4 cellular contexts compared by ENCODE assay signal in the genomic region with DNA sequence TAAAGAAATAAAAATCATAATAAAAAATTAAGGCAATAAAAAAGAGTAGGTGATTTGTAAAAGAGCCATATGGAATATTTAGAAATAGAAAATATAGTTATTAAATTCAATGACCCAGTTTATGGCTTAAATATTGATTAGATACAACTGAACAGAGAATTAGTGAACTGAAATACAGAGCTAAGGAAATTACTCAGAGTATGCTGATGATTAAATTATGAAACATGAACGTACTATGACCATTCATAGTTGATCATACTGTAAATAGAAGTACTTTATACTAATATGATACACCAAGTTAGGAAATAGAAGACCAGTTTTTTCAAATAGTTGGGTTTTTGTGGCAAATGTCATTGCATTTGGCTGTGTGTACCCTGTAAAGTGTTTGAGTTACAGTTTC.
A peak's percentile ranks its signal among the peaks of the same experiment; 100 is the strongest.
TF ChIP-seq lines count a peak whose summit lies in the region.

No MANE protein-coding gene starts in this region.

TF ChIP-seq in SK-N-SH treated with all-trans-retinoic acid at 6 μM for 48 hours, 23 proteins besides CTCF, POLR2A, EP300 and RAD21 (continued from another document):
- no peak for TF ChIP-seq ZNF565 (CRISPR knock-in tag; conservative IDR thresholded peaks at IDR 0.05; ENCODE audit: low read depth)
- TF ChIP-seq, protein P1, sequence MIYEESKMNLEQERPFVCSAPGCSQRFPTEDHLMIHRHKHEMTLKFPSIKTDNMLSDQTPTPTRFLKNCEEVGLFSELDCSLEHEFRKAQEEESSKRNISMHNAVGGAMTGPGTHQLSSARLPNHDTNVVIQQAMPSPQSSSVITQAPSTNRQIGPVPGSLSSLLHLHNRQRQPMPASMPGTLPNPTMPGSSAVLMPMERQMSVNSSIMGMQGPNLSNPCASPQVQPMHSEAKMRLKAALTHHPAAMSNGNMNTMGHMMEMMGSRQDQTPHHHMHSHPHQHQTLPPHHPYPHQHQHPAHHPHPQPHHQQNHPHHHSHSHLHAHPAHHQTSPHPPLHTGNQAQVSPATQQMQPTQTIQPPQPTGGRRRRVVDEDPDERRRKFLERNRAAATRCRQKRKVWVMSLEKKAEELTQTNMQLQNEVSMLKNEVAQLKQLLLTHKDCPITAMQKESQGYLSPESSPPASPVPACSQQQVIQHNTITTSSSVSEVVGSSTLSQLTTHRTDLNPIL (CRISPR knock-in tag; IDR thresholded peaks at IDR 0.05; ENCODE audit: low read depth) = no peak

TF ChIP-seq in SK-N-SH, 30 proteins besides CTCF, POLR2A, EP300 and RAD21 (continues in another document):
- TF ChIP-seq, protein P2, sequence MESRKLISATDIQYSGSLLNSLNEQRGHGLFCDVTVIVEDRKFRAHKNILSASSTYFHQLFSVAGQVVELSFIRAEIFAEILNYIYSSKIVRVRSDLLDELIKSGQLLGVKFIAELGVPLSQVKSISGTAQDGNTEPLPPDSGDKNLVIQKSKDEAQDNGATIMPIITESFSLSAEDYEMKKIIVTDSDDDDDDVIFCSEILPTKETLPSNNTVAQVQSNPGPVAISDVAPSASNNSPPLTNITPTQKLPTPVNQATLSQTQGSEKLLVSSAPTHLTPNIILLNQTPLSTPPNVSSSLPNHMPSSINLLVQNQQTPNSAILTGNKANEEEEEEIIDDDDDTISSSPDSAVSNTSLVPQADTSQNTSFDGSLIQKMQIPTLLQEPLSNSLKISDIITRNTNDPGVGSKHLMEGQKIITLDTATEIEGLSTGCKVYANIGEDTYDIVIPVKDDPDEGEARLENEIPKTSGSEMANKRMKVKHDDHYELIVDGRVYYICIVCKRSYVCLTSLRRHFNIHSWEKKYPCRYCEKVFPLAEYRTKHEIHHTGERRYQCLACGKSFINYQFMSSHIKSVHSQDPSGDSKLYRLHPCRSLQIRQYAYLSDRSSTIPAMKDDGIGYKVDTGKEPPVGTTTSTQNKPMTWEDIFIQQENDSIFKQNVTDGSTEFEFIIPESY (IDR thresholded peaks at IDR 0.05; ENCODE audit: borderline replicate concordance, low read depth) = no peak
- TF ChIP-seq YY1 (IDR thresholded peaks at IDR 0.05; ENCODE audit: low read depth) = no peak
- TF ChIP-seq SMC3 (IDR thresholded peaks at IDR 0.05; ENCODE audit: low read depth, low read length) = no peak
- no peak for TF ChIP-seq NRF1 (IDR thresholded peaks at IDR 0.05; ENCODE audit: low read depth, low read length)
- TF ChIP-seq, protein P3, sequence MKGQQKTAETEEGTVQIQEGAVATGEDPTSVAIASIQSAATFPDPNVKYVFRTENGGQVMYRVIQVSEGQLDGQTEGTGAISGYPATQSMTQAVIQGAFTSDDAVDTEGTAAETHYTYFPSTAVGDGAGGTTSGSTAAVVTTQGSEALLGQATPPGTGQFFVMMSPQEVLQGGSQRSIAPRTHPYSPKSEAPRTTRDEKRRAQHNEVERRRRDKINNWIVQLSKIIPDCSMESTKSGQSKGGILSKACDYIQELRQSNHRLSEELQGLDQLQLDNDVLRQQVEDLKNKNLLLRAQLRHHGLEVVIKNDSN (IDR thresholded peaks at IDR 0.05; ENCODE audit: borderline replicate concordance, low read depth) = no peak
- TF ChIP-seq TEAD4 (IDR thresholded peaks at IDR 0.05; ENCODE audit: borderline replicate concordance, insufficient read depth) = no peak
- no peak for TF ChIP-seq SIN3A (IDR thresholded peaks at IDR 0.05; ENCODE audit: borderline replicate concordance, low read depth, low read length)
- no peak for TF ChIP-seq RFX5 (IDR thresholded peaks at IDR 0.05; ENCODE audit: low read length)
- no peak for TF ChIP-seq FOXM1 (IDR thresholded peaks at IDR 0.05; ENCODE audit: low read depth)
- no peak for TF ChIP-seq GATA2 (CRISPR knock-in tag; IDR thresholded peaks at IDR 0.05)
- no peak for TF ChIP-seq MXI1 (IDR thresholded peaks at IDR 0.05; ENCODE audit: low read depth, low read length)
- no peak for TF ChIP-seq CHD2 (IDR thresholded peaks at IDR 0.05; ENCODE audit: low read length, partially characterized antibody)
- TF ChIP-seq MEF2A (IDR thresholded peaks at IDR 0.05; ENCODE audit: borderline replicate concordance, low read depth) = no peak
- TF ChIP-seq ELF1 (IDR thresholded peaks at IDR 0.05) = no peak
- no peak for TF ChIP-seq RCOR1 (IDR thresholded peaks at IDR 0.05; ENCODE audit: low read length)
- TF ChIP-seq FOSL2 (IDR thresholded peaks at IDR 0.05; ENCODE audit: borderline replicate concordance, low read depth) = no peak
- TF ChIP-seq EZH2phosphoT487 (IDR thresholded peaks at IDR 0.05; ENCODE audit: borderline replicate concordance, low read depth) = no peak

TF ChIP-seq in HEK293, 187 proteins besides CTCF, POLR2A, EP300 and RAD21:
- no peak for TF ChIP-seq SCRT1 (tag by site-specific recombination; IDR thresholded peaks at IDR 0.05; ENCODE audit: borderline replicate concordance)
- TF ChIP-seq SETDB1 (IDR thresholded peaks at IDR 0.05; ENCODE audit: insufficient read length, low read length) = peak; percentile 83
- peak; percentile 36; the same call in 1 of the 2 replicates for TF ChIP-seq ZNF664 (tag by site-specific recombination; IDR thresholded peaks at IDR 0.05)

TF ChIP-seq in GM12878, 131 proteins besides CTCF, POLR2A, EP300 and RAD21 (continued from another document):
- TF ChIP-seq ZNF217 (IDR thresholded peaks at IDR 0.05) (0 out of 2 replicates have a peak, but pooled peaks have one; percentile 47), CBX5 (IDR thresholded peaks at IDR 0.05; ENCODE audit: low read depth) (peak; percentile 81; the same call in 1 of the 2 replicates)
